ENCODE assay signal across 19 cellular contexts in the genomic region with DNA sequence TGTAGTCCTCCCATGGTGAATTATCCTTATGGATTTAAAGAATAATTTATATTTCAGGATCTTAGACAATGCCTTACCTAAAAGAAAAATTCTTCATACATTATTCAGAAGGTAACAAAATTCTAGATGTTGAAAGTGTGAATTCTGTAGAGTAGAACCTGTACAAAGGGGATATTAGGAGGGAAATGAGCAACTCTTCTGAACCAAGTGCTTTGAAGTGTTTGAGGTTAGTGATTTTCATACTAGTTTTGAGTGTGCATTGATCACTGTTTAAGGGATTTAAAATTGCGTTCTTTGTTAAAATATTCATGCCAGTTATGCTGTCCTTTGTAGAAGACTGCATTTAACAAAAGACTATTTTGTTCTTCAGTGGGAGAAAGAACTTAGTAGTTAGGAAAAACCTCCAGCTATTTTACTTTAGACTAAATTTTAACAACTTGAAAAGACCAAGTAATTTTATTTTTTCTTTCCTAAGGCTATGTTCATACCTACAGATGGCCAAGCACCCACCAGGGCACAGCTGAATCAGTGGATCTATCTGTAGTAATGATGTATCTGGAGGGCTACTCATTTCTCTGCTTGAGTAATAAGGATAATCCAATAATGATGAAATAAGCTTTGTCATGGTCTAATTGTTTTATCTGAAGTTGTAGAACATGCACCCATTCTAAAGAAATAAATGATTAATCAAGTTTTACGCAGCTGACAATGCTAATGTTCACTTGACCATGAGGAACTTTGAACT.
"Had no signal": no experiment of that assay in that cellular context is flagged by ENCODE, and none has a peak within 500 bp of the region (broad histone marks: within the 10 kb centered on the region; RNA-seq: fewer than 3 reads in every experiment).

No MANE protein-coding gene starts in this region.

- DNase-seq: activated CD4-positive, alpha-beta memory T cell treated with anti-CD3 and anti-CD28 coated beads for 36 hours; activated CD4-positive, alpha-beta T cell treated with anti-CD3 and anti-CD28 coated beads for 48 hours; activated CD4-positive, CD25-positive, alpha-beta regulatory T cell; activated effector memory CD4-positive, alpha-beta T cell treated with Interleukin-2 at 50 U/mL for 16 hours; activated naive CD4-positive, alpha-beta T cell treated with anti-CD3 and anti-CD28 coated beads, Interleukin-2, amount 50 U/mL, for 16 hours; activated naive CD8-positive, alpha-beta T cell treated with anti-CD3 and anti-CD28 coated beads, Interleukin-2, amount 50 U/mL, for 24 hours; activated T-cell treated with anti-CD3 and anti-CD28 coated beads, Interleukin-2, amount 50 U/mL, for 72 hours; cerebellar nuclear complex; gastrocnemius medialis; hippocampal formation; left ventricle myocardium superior; mammary epithelial cell; naive thymus-derived CD8-positive, alpha-beta T cell; posterior cingulate gyrus; stimulated activated CD4-positive, alpha-beta T cell treated with anti-CD3 and anti-CD28 coated beads, Interleukin-15, amount 100 ng/mL, for 24 hours; stimulated activated naive B cell treated with anti-CD40 and anti-IgM and Interleukin-4, amounts not matched to agents 10 μg/mL and 1 μg/mL and 100 μg/mL, for 72 hours; transverse colon had no signal

- ATAC-seq: activated naive CD8-positive, alpha-beta T cell treated with anti-CD3 and anti-CD28 coated beads, Interleukin-2, amount 50 U/mL, for 24 hours; activated T-cell treated with anti-CD3 and anti-CD28 coated beads, Interleukin-2, amount 50 U/mL, for 72 hours; gastrocnemius medialis; left ventricle myocardium superior; naive thymus-derived CD8-positive, alpha-beta T cell; sciatic nerve; stimulated activated naive B cell treated with anti-CD40 and anti-IgM and Interleukin-4, amounts not matched to agents 10 μg/mL and 1 μg/mL and 100 μg/mL, for 72 hours had no signal

- FAIRE-seq: urothelium cell line had no signal
